In genomic region chr22:37273846-37274225, GRCh38 we compare ENCODE assay signal across 22 cellular contexts. TPM values are rescaled to one million over a fixed set of nuclear protein-coding genes. Genes with fewer than 3 reads are reported as not detected.
A peak's percentile ranks its signal among the peaks of the same experiment; 100 is the strongest.
DNase-seq lines count a peak whose midpoint lies in the region; ATAC-seq and TF ChIP-seq lines count a peak whose summit lies in the region.
"Had no signal": no experiment of that assay in that cellular context is flagged by ENCODE, and none has a peak within 500 bp of the region (broad histone marks: within the 10 kb centered on the region; RNA-seq: fewer than 3 reads in every experiment).

No MANE protein-coding gene starts in this region.

- no peaks in the 10 kb centered on the region for H3K36me3 Mint-ChIP-seq in dendritic cell treated with granulocyte-macrophage colony-stimulating factor and Interleukin-4, amounts not matched to agents 40 ng/mL and 50 ng/mL, for 4 days (ENCODE audit: low read depth)
- H3K36me3 Mint-ChIP-seq: activated naive CD4-positive, alpha-beta T cell treated with anti-CD3 and anti-CD28 coated beads, Interleukin-2, amount 10 ng/mL, durations not matched to agents 7 days and 5 days had no signal

- H3K27me3 Mint-ChIP-seq in dendritic cell treated with granulocyte-macrophage colony-stimulating factor and Interleukin-4, amounts not matched to agents 40 ng/mL and 50 ng/mL, for 4 days, result no peaks in the 10 kb centered on the region
- H3K27me3 Mint-ChIP-seq in stimulated activated naive CD8-positive, alpha-beta T cell treated with anti-CD3 and anti-CD28 coated beads, Interleukin-15, amount 100 ng/mL, for 72 hours, result no peaks in the 10 kb centered on the region

- peaks cover 99% of the 10 kb centered on the region for H3K4me1 Mint-ChIP-seq in dendritic cell treated with granulocyte-macrophage colony-stimulating factor and Interleukin-4, amounts not matched to agents 40 ng/mL and 50 ng/mL, for 4 days (ENCODE audit: low read depth)
- H3K4me1 Mint-ChIP-seq in stimulated activated naive CD8-positive, alpha-beta T cell treated with anti-CD3 and anti-CD28 coated beads, Interleukin-15, amount 100 ng/mL, for 72 hours, result peaks cover 81% of the 10 kb centered on the region

- intact Hi-C loops in left ventricle myocardium superior (cut with micrococcal nuclease) (no loop called here), Right ventricle myocardium superior (cut with DNase I) (no loop called here)
- intact Hi-C loops in dendritic cell treated with granulocyte-macrophage colony-stimulating factor and Interleukin-4, amounts not matched to agents 40 ng/mL and 50 ng/mL, for 4 days (cut with micrococcal nuclease), result no loop called here

- peak overlapping the region; percentile 53 for H3K4me3 Mint-ChIP-seq in dendritic cell treated with granulocyte-macrophage colony-stimulating factor and Interleukin-4, amounts not matched to agents 40 ng/mL and 50 ng/mL, for 4 days
- peak overlapping the region in 1 of 2 donors; percentile 59 for H3K4me3 Mint-ChIP-seq in stimulated activated naive CD8-positive, alpha-beta T cell treated with anti-CD3 and anti-CD28 coated beads, Interleukin-15, amount 100 ng/mL, for 72 hours
- H3K4me3 Mint-ChIP-seq: activated naive CD4-positive, alpha-beta T cell treated with anti-CD3 and anti-CD28 coated beads, Interleukin-2, amount 10 ng/mL, durations not matched to agents 7 days and 5 days had no signal

- no peaks in the 10 kb centered on the region for H3K27me3 ChIP-seq in HL-60 (ENCODE audit: insufficient read depth, poor library complexity, severe bottlenecking)

- no peak overlapping the region for H3K4me3 ChIP-seq in HL-60 (replicated peaks; ENCODE audit: insufficient read depth, low read length)
- H3K4me3 ChIP-seq: gastrocnemius medialis, tibial nerve had no signal

- peak overlapping the region; percentile 70 for H3K27ac ChIP-seq in HL-60 (replicated peaks)
- H3K27ac ChIP-seq: gastrocnemius medialis, tibial nerve had no signal

- peaks cover 8% of the 10 kb centered on the region for H3K9me3 Mint-ChIP-seq in dendritic cell treated with granulocyte-macrophage colony-stimulating factor and Interleukin-4, amounts not matched to agents 40 ng/mL and 50 ng/mL, for 4 days
- peaks cover 0 to 4% of the 10 kb centered on the region in 2 donors for H3K9me3 Mint-ChIP-seq in stimulated activated naive CD8-positive, alpha-beta T cell treated with anti-CD3 and anti-CD28 coated beads, Interleukin-15, amount 100 ng/mL, for 72 hours
- H3K9me3 Mint-ChIP-seq: activated naive CD4-positive, alpha-beta T cell treated with anti-CD3 and anti-CD28 coated beads, Interleukin-2, amount 10 ng/mL, durations not matched to agents 7 days and 5 days had no signal

- ATAC-seq in left ventricle myocardium superior, result no peak
- no peak for ATAC-seq in Right ventricle myocardium superior (ENCODE audit: poor library complexity)
- no peak for ATAC-seq in stimulated activated naive CD8-positive, alpha-beta T cell treated with anti-CD3 and anti-CD28 coated beads, Interleukin-15, amount 100 ng/mL, for 72 hours
- no peak for ATAC-seq in GM19397 (IDR thresholded peaks at IDR 0.05; ENCODE audit: unreplicated experiment)
- ATAC-seq: gastrocnemius medialis had no signal

- peak overlapping the region; percentile 91 for H3K27ac Mint-ChIP-seq in dendritic cell treated with granulocyte-macrophage colony-stimulating factor and Interleukin-4, amounts not matched to agents 40 ng/mL and 50 ng/mL, for 4 days
- H3K27ac Mint-ChIP-seq in stimulated activated naive CD8-positive, alpha-beta T cell treated with anti-CD3 and anti-CD28 coated beads, Interleukin-15, amount 100 ng/mL, for 72 hours, result peak overlapping the region; percentile 55 to 60
- H3K27ac Mint-ChIP-seq: activated naive CD4-positive, alpha-beta T cell treated with anti-CD3 and anti-CD28 coated beads, Interleukin-2, amount 10 ng/mL, durations not matched to agents 7 days and 5 days had no signal

- TF ChIP-seq CTCF in HL-60 (IDR thresholded peaks at IDR 0.05; ENCODE audit: insufficient read depth, low read length), result no peak

- peak; percentile 15 for DNase-seq in left ventricle myocardium superior
- DNase-seq in Right ventricle myocardium superior, result no peak
- DNase-seq in HL-60 (ENCODE audit: low read depth in 1 of 2, low spot score in 1 of 2), result no peak
- DNase-seq in stimulated activated naive CD8-positive, alpha-beta T cell treated with anti-CD3 and anti-CD28 coated beads, Interleukin-15, amount 100 ng/mL, for 72 hours, result no peak
- DNase-seq in EL, result no peak
- DNase-seq: activated CD4-positive, CD25-positive, alpha-beta regulatory T cell treated with anti-CD3 and anti-CD28 coated beads, Interleukin-2, amount 50 U/mL, for 72 hours; activated naive CD4-positive, alpha-beta T cell treated with anti-CD3 and anti-CD28 coated beads, Interleukin-2, amount 10 ng/mL, durations not matched to agents 7 days and 5 days; Caco-2; DND-41; effector CD8-positive, alpha-beta T cell; KG1; NCI-H1048; NCI-H2081; stimulated activated naive CD4-positive, alpha-beta T cell had no signal

RNA-seq across cellular contexts. Expression of gene CYTH4, which starts 8.5 kb away (rescaled TPM):
- total RNA-seq in left ventricle myocardium superior (6.2 TPM), Right ventricle myocardium superior (7.0 TPM)
- total RNA-seq: Caco-2, chondrocyte, lung microvascular endothelial cell, NCI-H460, osteocyte had no signal

RNA-seq across cellular contexts. Expression of gene RAC2, which starts 29.8 kb away (rescaled TPM):
- 5.1 TPM for total RNA-seq in left ventricle myocardium superior
- total RNA-seq in Right ventricle myocardium superior, result 4.1 TPM
- total RNA-seq: osteocyte had no signal
